Comparison of ENCODE assay signal across 1 cellular context in genomic region chr1:230112131-230112701, GRCh38.
TF ChIP-seq lines count a peak whose summit lies in the region.

No MANE protein-coding gene starts in this region.

TF ChIP-seq in IMR-90, 13 proteins besides CTCF, POLR2A, EP300 and RAD21 (continued from another document):
- TF ChIP-seq ELK1 (IDR thresholded peaks at IDR 0.05; ENCODE audit: borderline replicate concordance, low read depth, low read length) (no peak), MAFK (IDR thresholded peaks at IDR 0.05; ENCODE audit: low read depth, low read length) (no peak), RFX5 (IDR thresholded peaks at IDR 0.05; ENCODE audit: low read depth, low read length) (no peak), NFE2L2 (IDR thresholded peaks at IDR 0.05; ENCODE audit: low read depth, low read length) (no peak), CEBPB (IDR thresholded peaks at IDR 0.05; ENCODE audit: low read depth, low read length) (no peak), SMC3 (IDR thresholded peaks at IDR 0.05; ENCODE audit: low read depth, low read length) (no peak)
